ENCODE assay signal across 9 cellular contexts in the genomic region with DNA sequence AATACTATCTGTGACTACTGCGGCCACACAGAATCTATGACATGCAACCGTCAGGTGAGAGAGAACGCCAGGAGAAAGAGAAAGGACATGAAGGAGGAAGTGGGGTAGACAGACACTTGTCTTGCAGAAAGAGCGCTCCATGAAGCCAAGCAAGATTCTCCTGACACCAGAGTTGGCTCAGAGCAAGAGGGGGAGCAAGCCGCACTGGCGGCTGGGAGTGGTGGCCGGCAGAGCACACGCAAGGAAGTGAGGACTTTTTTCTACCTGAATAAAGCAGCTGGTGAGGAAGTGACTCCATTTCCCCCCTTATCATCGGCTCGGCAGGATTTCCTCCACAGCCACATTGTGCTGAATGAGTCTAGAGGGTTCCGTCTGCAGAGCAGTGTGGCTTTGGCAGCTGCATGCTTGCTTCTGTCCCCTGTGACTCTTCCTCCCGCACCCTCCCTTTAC.
A peak's percentile ranks its signal among the peaks of the same experiment; 100 is the strongest.
DNase-seq lines count a peak whose midpoint lies in the region; ATAC-seq lines count a peak whose summit lies in the region.
"Had no signal": no experiment of that assay in that cellular context is flagged by ENCODE, and none has a peak within 500 bp of the region (broad histone marks: within the 10 kb centered on the region; RNA-seq: fewer than 3 reads in every experiment).

No MANE protein-coding gene starts in this region.

- H3K4me1 ChIP-seq in naive thymus-derived CD4-positive, alpha-beta T cell (ENCODE audit: control insufficient read depth in 2 of 2, insufficient read depth in 2 of 2, low read length in 2 of 2): peaks cover 25% of the 10 kb centered on the region in 2 donors

- no peaks in the 10 kb centered on the region for H3K27me3 ChIP-seq in naive thymus-derived CD4-positive, alpha-beta T cell (ENCODE audit: control insufficient read depth in 2 of 2, insufficient read depth in 2 of 2, low read length in 2 of 2)

- DNase-seq in Jurkat, Clone E6-1 (ENCODE audit: low read depth, low spot score): peak; percentile 88
- DNase-seq in activated effector memory CD4-positive, alpha-beta T cell treated with anti-CD3 and anti-CD28 coated beads, Interleukin-2, amount 50 U/mL, for 16 hours: peak; percentile 81
- peak in 7 of 9 donors; percentile 57 to 68 (median 63) for DNase-seq in naive thymus-derived CD4-positive, alpha-beta T cell
- DNase-seq in NCI-H2081 (lab: John Stamatoyannopoulos, UW): no peak
- DNase-seq: IMR-90 had no signal

- peaks cover 0 to 3% (median 0%) of the 10 kb centered on the region in 11 donors for H3K9me3 Mint-ChIP-seq in naive thymus-derived CD4-positive, alpha-beta T cell

- ATAC-seq in GM18909 (IDR thresholded peaks at IDR 0.05; ENCODE audit: poor library complexity, unreplicated experiment) (peak; percentile 24), HG02623 (IDR thresholded peaks at IDR 0.05; ENCODE audit: unreplicated experiment) (no peak), GM19455 (IDR thresholded peaks at IDR 0.05; ENCODE audit: unreplicated experiment) (no peak), GM21737 (IDR thresholded peaks at IDR 0.05; ENCODE audit: unreplicated experiment) (no peak)
- ATAC-seq in naive thymus-derived CD4-positive, alpha-beta T cell: peak; percentile 89

- peak overlapping the region; percentile 78 to 96 (median 85) for H3K4me3 Mint-ChIP-seq in naive thymus-derived CD4-positive, alpha-beta T cell

- peaks cover 4 to 46% (median 17%) of the 10 kb centered on the region in 5 donors for H3K36me3 Mint-ChIP-seq in naive thymus-derived CD4-positive, alpha-beta T cell

- H3K27ac ChIP-seq in naive thymus-derived CD4-positive, alpha-beta T cell (ENCODE audit: low read depth, low read length): peak overlapping the region; percentile 63

- H3K9me3 ChIP-seq in naive thymus-derived CD4-positive, alpha-beta T cell (ENCODE audit: control insufficient read depth in 2 of 3, low read length in 3 of 3): no peaks in the 10 kb centered on the region

- H3K27me3 Mint-ChIP-seq in naive thymus-derived CD4-positive, alpha-beta T cell: no peaks in the 10 kb centered on the region

- POLR2A ChIA-PET in naive thymus-derived CD4-positive, alpha-beta T cell (lab: Charles Lee): interaction anchor here (0.7 to 2.6 kb wide), 7 partner anchors 13 to 181 kb away, joined by 3 to 22 read pairs (median 5); no protein-coding TSS in a partner anchor

- intact Hi-C loops in naive thymus-derived CD4-positive, alpha-beta T cell (cut with micrococcal nuclease): loop anchor here in 1 of 2 donors (1.0 kb wide), 1 partner anchor 17 kb away; no protein-coding TSS in a partner anchor

- H3K27ac Mint-ChIP-seq in naive thymus-derived CD4-positive, alpha-beta T cell: peak overlapping the region; percentile 28 to 94 (median 87)

- H3K36me3 ChIP-seq in naive thymus-derived CD4-positive, alpha-beta T cell (ENCODE audit: control insufficient read depth in 2 of 3, insufficient read depth in 3 of 3, low read length in 3 of 3): peaks cover 0 to 12% (median 0%) of the 10 kb centered on the region in 3 experiments

- CTCF ChIA-PET in naive thymus-derived CD4-positive, alpha-beta T cell (lab: Charles Lee): interaction anchor here (0.7 to 2.9 kb wide), 5 partner anchors 17 to 186 kb away, joined by 3 to 16 read pairs (median 4); no protein-coding TSS in a partner anchor

- H3K4me1 Mint-ChIP-seq in naive thymus-derived CD4-positive, alpha-beta T cell: peaks cover 55 to 91% (median 76%) of the 10 kb centered on the region in 7 donors

- H3K4me3 ChIP-seq in Jurkat, Clone E6-1 (ENCODE audit: low read length): peak overlapping the region; percentile 43
- peak overlapping the region; percentile 38 for H3K4me3 ChIP-seq in naive thymus-derived CD4-positive, alpha-beta T cell (ENCODE audit: low read length)

Comparison
In these comparisons a context has a peak if more than half of its experiments do, and no peak if none do; other contexts are left out.
1. ATAC-seq: peak in GM18909 (single experiment) and naive thymus-derived CD4-positive, alpha-beta T cell (single experiment); none in HG02623 (single experiment), GM19455 (single experiment) and GM21737 (single experiment).
2. DNase-seq: peak in Jurkat, Clone E6-1 (single experiment), activated effector memory CD4-positive, alpha-beta T cell treated with anti-CD3 and anti-CD28 coated beads, Interleukin-2, amount 50 U/mL, for 16 hours (single experiment) and naive thymus-derived CD4-positive, alpha-beta T cell (7 of 9); none in NCI-H2081 (0 of 2).